In genomic region chr5:132674671-132675506, GRCh38 we compare ENCODE assay signal across 9 cellular contexts. TPM values are rescaled to one million over a fixed set of nuclear protein-coding genes. Genes with fewer than 3 reads are reported as not detected.
DNase-seq lines count a peak whose midpoint lies in the region; ATAC-seq and TF ChIP-seq lines count a peak whose summit lies in the region.
"Had no signal": no experiment of that assay in that cellular context is flagged by ENCODE, and none has a peak within 500 bp of the region (broad histone marks: within the 10 kb centered on the region; RNA-seq: fewer than 3 reads in every experiment).

No MANE protein-coding gene starts in this region.

- H3K27me3 ChIP-seq in lower lobe of right lung (ENCODE audit: low read depth) = no peaks in the 10 kb centered on the region
- H3K27me3 ChIP-seq in esophagus squamous epithelium = no peaks in the 10 kb centered on the region

- no peak for TF ChIP-seq POLR2A in esophagus squamous epithelium (IDR thresholded peaks at IDR 0.05)

- WGBS in esophagus squamous epithelium, 2 donors = 31 to 44% methylated on average over 10 to 12 of the region's 13 CpGs

- H3K4me1 ChIP-seq in lower lobe of right lung (peaks cover 19% of the 10 kb centered on the region), esophagus squamous epithelium (peaks cover 0 to 22% (median 8%) of the 10 kb centered on the region in 3 donors)

- H3K27me3 Mint-ChIP-seq in activated T-helper 2 cell treated with anti-CD3 and anti-CD28 coated beads, Interferon-gamma antibody, Interleukin-2, Interleukin-4, amounts not matched to agents 10 μg/mL and 5 μg/mL and 100 μg/mL, durations not matched to agents 14 hours and 24 hours and 36 hours (ENCODE audit: low read depth) = no peaks in the 10 kb centered on the region

- TF ChIP-seq CTCF in lower lobe of right lung (IDR thresholded peaks at IDR 0.05) = no peak
- no peak for TF ChIP-seq CTCF in esophagus squamous epithelium (IDR thresholded peaks at IDR 0.05)

- H3K36me3 Mint-ChIP-seq in activated T-helper 2 cell treated with anti-CD3 and anti-CD28 coated beads, Interferon-gamma antibody, Interleukin-2, Interleukin-4, amounts not matched to agents 10 μg/mL and 5 μg/mL and 100 μg/mL, durations not matched to agents 14 hours and 24 hours and 36 hours (ENCODE audit: low read depth) = peaks cover 10% of the 10 kb centered on the region

- peaks cover 40% of the 10 kb centered on the region for H3K4me1 Mint-ChIP-seq in activated T-helper 2 cell treated with anti-CD3 and anti-CD28 coated beads, Interferon-gamma antibody, Interleukin-2, Interleukin-4, amounts not matched to agents 10 μg/mL and 5 μg/mL and 100 μg/mL, durations not matched to agents 14 hours and 24 hours and 36 hours (ENCODE audit: low read depth)

- H3K27ac ChIP-seq in lower lobe of right lung (peak overlapping the region; percentile 70), esophagus squamous epithelium (peak overlapping the region in 2 of 4 donors; percentile 47 to 58)

- peak; percentile 72 for ATAC-seq in GM19328 (IDR thresholded peaks at IDR 0.05; ENCODE audit: unreplicated experiment)
- peak; percentile 78 for ATAC-seq in HG03139 (IDR thresholded peaks at IDR 0.05; ENCODE audit: unreplicated experiment)
- ATAC-seq in lower lobe of right lung = peak; percentile 64 to 82

- H3K27ac Mint-ChIP-seq in activated T-helper 2 cell treated with anti-CD3 and anti-CD28 coated beads, Interferon-gamma antibody, Interleukin-2, Interleukin-4, amounts not matched to agents 10 μg/mL and 5 μg/mL and 100 μg/mL, durations not matched to agents 14 hours and 24 hours and 36 hours = peak overlapping the region; percentile 95

- DNase-seq in COLO829 (ENCODE audit: low spot score) (peak; percentile 74), lower lobe of right lung (no peak), NCI-H748 treated with DMSO at 0.1 percent for 48 hours (lab: John Stamatoyannopoulos, UW) (no peak), OCI-M2 (lab: John Stamatoyannopoulos, UW; ENCODE audit: unreplicated experiment) (no peak), esophagus squamous epithelium (lab: John Stamatoyannopoulos, UW) (no peak)
- no peak for DNase-seq in activated T-helper 2 cell treated with anti-CD3 and anti-CD28 coated beads, Interferon-gamma antibody, Interleukin-2, Interleukin-4, amounts not matched to agents 10 μg/mL and 5 μg/mL and 100 μg/mL, durations not matched to agents 14 hours and 24 hours and 36 hours (ENCODE audit: low spot score)

- H3K4me3 ChIP-seq in lower lobe of right lung (no peak overlapping the region), esophagus squamous epithelium (no peak overlapping the region)

- peaks cover 7% of the 10 kb centered on the region for H3K9me3 Mint-ChIP-seq in activated T-helper 2 cell treated with anti-CD3 and anti-CD28 coated beads, Interferon-gamma antibody, Interleukin-2, Interleukin-4, amounts not matched to agents 10 μg/mL and 5 μg/mL and 100 μg/mL, durations not matched to agents 14 hours and 24 hours and 36 hours

- H3K36me3 ChIP-seq in lower lobe of right lung = no peaks in the 10 kb centered on the region
- H3K36me3 ChIP-seq in esophagus squamous epithelium = no peaks in the 10 kb centered on the region

- intact Hi-C loops in activated T-helper 2 cell treated with anti-CD3 and anti-CD28 coated beads, Interferon-gamma antibody, Interleukin-2, Interleukin-4, amounts not matched to agents 10 μg/mL and 5 μg/mL and 100 μg/mL, durations not matched to agents 14 hours and 24 hours and 36 hours (cut with micrococcal nuclease) = loop anchor here (1.0 to 2.0 kb wide), 5 partner anchors 12 to 40 kb away; partner anchors contain the start of gene IL13
- intact Hi-C loops in lower lobe of right lung (cut with DNase I) (no loop called here), esophagus squamous epithelium (cut with DNase I) (no loop called here)

- H3K9me3 ChIP-seq in lower lobe of right lung = no peaks in the 10 kb centered on the region
- H3K9me3 ChIP-seq in esophagus squamous epithelium = no peaks in the 10 kb centered on the region

- H3K4me3 Mint-ChIP-seq in activated T-helper 2 cell treated with anti-CD3 and anti-CD28 coated beads, Interferon-gamma antibody, Interleukin-2, Interleukin-4, amounts not matched to agents 10 μg/mL and 5 μg/mL and 100 μg/mL, durations not matched to agents 14 hours and 24 hours and 36 hours (ENCODE audit: low read depth) = peak overlapping the region; percentile 70

RNA-seq across cellular contexts. Expression of gene IL4, which starts 1.1 kb away (rescaled TPM):
- total RNA-seq in activated T-helper 2 cell treated with anti-CD3 and anti-CD28 coated beads, Interferon-gamma antibody, Interleukin-2, Interleukin-4, amounts not matched to agents 10 μg/mL and 5 μg/mL and 100 μg/mL, durations not matched to agents 14 hours and 24 hours and 36 hours = 21.6 and 25.8 TPM in 2 replicates
- not detected for total RNA-seq in lower lobe of right lung
- not detected for total RNA-seq in esophagus squamous epithelium
- total RNA-seq: NCI-H460 had no signal

RNA-seq across cellular contexts. Expression of gene IL13, which starts 16.9 kb away (rescaled TPM):
- 777 and 830 TPM in 2 replicates for total RNA-seq in activated T-helper 2 cell treated with anti-CD3 and anti-CD28 coated beads, Interferon-gamma antibody, Interleukin-2, Interleukin-4, amounts not matched to agents 10 μg/mL and 5 μg/mL and 100 μg/mL, durations not matched to agents 14 hours and 24 hours and 36 hours
- not detected for total RNA-seq in lower lobe of right lung
- total RNA-seq in esophagus squamous epithelium = not detected
- total RNA-seq: NCI-H460 had no signal

Comparison
In these comparisons a context has a peak if more than half of its experiments do, and no peak if none do; other contexts are left out.
1. RNA of gene IL4, which starts 1.1 kb away (total RNA-seq): 21.6 to 25.8 TPM in activated T-helper 2 cell treated with anti-CD3 and anti-CD28 coated beads, Interferon-gamma antibody, Interleukin-2, Interleukin-4, amounts not matched to agents 10 μg/mL and 5 μg/mL and 100 μg/mL, durations not matched to agents 14 hours and 24 hours and 36 hours; not detected in lower lobe of right lung (single experiment) and not detected in esophagus squamous epithelium; every median in the first group is over 10 times any median in the second.
2. RNA of gene IL13, which starts 16.9 kb away (total RNA-seq): 777 to 830 TPM in activated T-helper 2 cell treated with anti-CD3 and anti-CD28 coated beads, Interferon-gamma antibody, Interleukin-2, Interleukin-4, amounts not matched to agents 10 μg/mL and 5 μg/mL and 100 μg/mL, durations not matched to agents 14 hours and 24 hours and 36 hours; not detected in lower lobe of right lung (single experiment) and not detected in esophagus squamous epithelium; every median in the first group is over 100 times any median in the second.
3. Peak in every context shown above with its lines, with median percentiles within 50 percentile points of each other: ATAC-seq.